Comparison of ENCODE assay signal across 15 cellular contexts in the genomic region with DNA sequence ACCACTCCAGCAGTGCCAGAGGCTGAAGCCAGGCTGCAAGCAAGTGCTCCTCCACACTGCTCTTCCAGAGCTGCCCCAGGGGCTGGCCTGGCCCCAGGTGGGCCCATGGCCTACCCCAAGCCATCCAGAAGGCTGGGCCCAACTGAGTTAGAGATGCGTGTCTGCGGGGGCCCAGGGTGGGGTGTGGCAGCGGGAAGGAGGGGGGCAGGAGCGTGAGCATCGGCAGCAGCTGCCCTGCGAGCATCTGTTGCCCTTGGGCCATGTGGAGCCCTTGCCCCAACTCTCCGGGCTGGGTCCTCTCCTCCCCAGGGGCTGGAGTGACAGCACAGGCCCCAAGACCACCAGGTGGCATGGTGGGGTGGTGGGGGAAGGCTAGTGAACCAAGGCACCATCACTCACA. TPM values are rescaled to one million over a fixed set of nuclear protein-coding genes. Genes with fewer than 3 reads are reported as not detected.
DNase-seq lines count a peak whose midpoint lies in the region; ATAC-seq and TF ChIP-seq lines count a peak whose summit lies in the region.
"Had no signal": no experiment of that assay in that cellular context is flagged by ENCODE, and none has a peak within 500 bp of the region (broad histone marks: within the 10 kb centered on the region; RNA-seq: fewer than 3 reads in every experiment).

No MANE protein-coding gene starts in this region.

- in situ Hi-C loops in gastrocnemius medialis (cut with MboI; ENCODE audit: low sequenced_read_pairs in 4 of 4) = no loop called here

- H3K4me1 ChIP-seq in BE2C (peaks cover 18% of the 10 kb centered on the region), iPS-15b (ENCODE audit: control insufficient read depth, insufficient read depth, low read length) (peaks cover 14% of the 10 kb centered on the region), gastrocnemius medialis (peaks cover 38 to 61% of the 10 kb centered on the region in 2 donors)

- intact Hi-C loops in gastrocnemius medialis (cut with DNase I; ENCODE audit: low total_unique reads) = loop anchor here (1.0 to 10.0 kb wide), 2 partner anchors 32 to 341 kb away; partner anchors contain the start of gene ALKBH5

- H3K4me3 ChIP-seq in BE2C (ENCODE audit: low read depth, low read length) = no peak overlapping the region
- H3K4me3 ChIP-seq in iPS-15b (ENCODE audit: low read depth, low read length) = no peak overlapping the region
- no peak overlapping the region for H3K4me3 ChIP-seq in gastrocnemius medialis
- H3K4me3 ChIP-seq: A549 had no signal

- H3K27me3 ChIP-seq in BE2C (no peaks in the 10 kb centered on the region), iPS-15b (ENCODE audit: control insufficient read depth, insufficient read depth, low read length) (no peaks in the 10 kb centered on the region), gastrocnemius medialis (no peaks in the 10 kb centered on the region)

- H3K9me3 ChIP-seq in BE2C (no peaks in the 10 kb centered on the region), iPS-15b (ENCODE audit: control insufficient read depth, insufficient read depth, low read length) (no peaks in the 10 kb centered on the region), gastrocnemius medialis (no peaks in the 10 kb centered on the region)
- H3K9me3 ChIP-seq: A549 had no signal

- ATAC-seq in gastrocnemius medialis (no peak), GM19397 (IDR thresholded peaks at IDR 0.05; ENCODE audit: unreplicated experiment) (no peak)
- ATAC-seq: A549 had no signal

- H3K36me3 ChIP-seq in BE2C (no peaks in the 10 kb centered on the region), iPS-15b (ENCODE audit: control insufficient read depth, insufficient read depth, low read length) (no peaks in the 10 kb centered on the region), gastrocnemius medialis (peaks cover 0 to 8% of the 10 kb centered on the region in 2 donors)

- TF ChIP-seq CTCF in BE2C (IDR thresholded peaks at IDR 0.05; ENCODE audit: low read depth, low read length) (no peak), gastrocnemius medialis (IDR thresholded peaks at IDR 0.05 in 4 of 5, conservative IDR thresholded peaks at IDR 0.05 in 1 of 5) (no peak)

- TF ChIP-seq POLR2A in gastrocnemius medialis (IDR thresholded peaks at IDR 0.05) = no peak

- peak overlapping the region; percentile 52 for H3K27ac ChIP-seq in angular gyrus (ENCODE audit: low read depth, low read length)
- H3K27ac ChIP-seq in gastrocnemius medialis = peak overlapping the region in 3 of 4 donors; percentile 77 to 100 (median 100)
- H3K27ac ChIP-seq: KMS-11 had no signal

- peak overlapping the region; percentile 24 for H3K9ac ChIP-seq in iPS-15b (ENCODE audit: low read depth, low read length)
- H3K9ac ChIP-seq: KMS-11 had no signal

- DNase-seq in BE2C = peak; percentile 32
- DNase-seq in gastrocnemius medialis = no peak
- no peak for DNase-seq in NCI-H82 treated with DMSO at 0.1 percent for 48 hours (lab: John Stamatoyannopoulos, UW; ENCODE audit: unreplicated experiment)
- no peak for DNase-seq in NCI-H69 (lab: John Stamatoyannopoulos, UW)
- DNase-seq: CD4-positive, CD25-positive, alpha-beta regulatory T cell; EL; NCI-H1092; NCI-H1694 treated with DMSO at 0.1 percent for 48 hours; NCI-H345; SHP77 treated with DMSO at 0.1 percent for 48 hours had no signal

RNA-seq across cellular contexts. Expression of gene SREBF1, which starts 7.3 kb away (rescaled TPM):
- 73.2 TPM for polyA plus RNA-seq in BE2C (2012; ENCODE audit: insufficient read depth, insufficient read length, low read depth)
- total RNA-seq in gastrocnemius medialis = 10 to 100 TPM; 11.1 to 64.5 (median 32.3) TPM
